In genomic region chr19:7970716-7971448, GRCh38 we compare ENCODE assay signal across 8 cellular contexts. TPM values are rescaled to one million over a fixed set of nuclear protein-coding genes. Genes with fewer than 3 reads are reported as not detected.
DNase-seq lines count a peak whose midpoint lies in the region; ATAC-seq and TF ChIP-seq lines count a peak whose summit lies in the region.

No MANE protein-coding gene starts in this region.

- H3K4me3 Mint-ChIP-seq in T-helper 2 cell treated with Interferon-gamma antibody and Interleukin-4, amounts not matched to agents 5 μg/mL and 100 μg/mL, for 36 hours: no peak overlapping the region

- no peaks in the 10 kb centered on the region for H3K4me1 Mint-ChIP-seq in T-helper 2 cell treated with Interferon-gamma antibody and Interleukin-4, amounts not matched to agents 5 μg/mL and 100 μg/mL, for 36 hours (ENCODE audit: low read depth)

- TF ChIP-seq CTCF in AG10803 (conservative IDR thresholded peaks at IDR 0.05; ENCODE audit: low read length): peak; percentile 72
- TF ChIP-seq CTCF in GM12874 (IDR thresholded peaks at IDR 0.05; ENCODE audit: insufficient read depth, low read depth, low read length): peak; percentile 83
- TF ChIP-seq CTCF in coronary artery (IDR thresholded peaks at IDR 0.05): peak; percentile 30
- TF ChIP-seq CTCF in mucosa of descending colon (IDR thresholded peaks at IDR 0.05): peak; percentile 25

- H3K4me3 ChIP-seq in AG10803 (ENCODE audit: low read length) (no peak overlapping the region), coronary artery (no peak overlapping the region), mucosa of descending colon (no peak overlapping the region)

- H3K4me1 ChIP-seq in mucosa of descending colon (ENCODE audit: low read depth): no peaks in the 10 kb centered on the region

- no peaks in the 10 kb centered on the region for H3K36me3 ChIP-seq in mucosa of descending colon (ENCODE audit: low read depth)

- ATAC-seq in mucosa of descending colon (peak; percentile 64), HG03175 (IDR thresholded peaks at IDR 0.05; ENCODE audit: unreplicated experiment) (no peak), GM18909 (IDR thresholded peaks at IDR 0.05; ENCODE audit: poor library complexity, unreplicated experiment) (no peak)

- no peak overlapping the region for H3K27ac ChIP-seq in coronary artery

- no peaks in the 10 kb centered on the region for H3K9me3 Mint-ChIP-seq in T-helper 2 cell treated with Interferon-gamma antibody and Interleukin-4, amounts not matched to agents 5 μg/mL and 100 μg/mL, for 36 hours

- H3K36me3 Mint-ChIP-seq in T-helper 2 cell treated with Interferon-gamma antibody and Interleukin-4, amounts not matched to agents 5 μg/mL and 100 μg/mL, for 36 hours (ENCODE audit: low read depth): peaks cover 21% of the 10 kb centered on the region

- intact Hi-C loops in mucosa of descending colon (cut with DNase I, micrococcal nuclease): no loop called here

- no peak overlapping the region for H3K27ac Mint-ChIP-seq in T-helper 2 cell treated with Interferon-gamma antibody and Interleukin-4, amounts not matched to agents 5 μg/mL and 100 μg/mL, for 36 hours

- H3K9me3 ChIP-seq in mucosa of descending colon: no peaks in the 10 kb centered on the region

- DNase-seq in AG10803 (ENCODE audit: low read depth) (peak; percentile 23), OCI-M1 (lab: John Stamatoyannopoulos, UW) (peak; percentile 54), coronary artery (ENCODE audit: low spot score) (no peak), mucosa of descending colon (peak in 2 of 3 donors; percentile 41 to 44)
- no peak for DNase-seq in T-helper 2 cell treated with Interferon-gamma antibody and Interleukin-4, amounts not matched to agents 5 μg/mL and 100 μg/mL, for 36 hours (ENCODE audit: low spot score)

- H3K27me3 Mint-ChIP-seq in T-helper 2 cell treated with Interferon-gamma antibody and Interleukin-4, amounts not matched to agents 5 μg/mL and 100 μg/mL, for 36 hours (ENCODE audit: low read depth): no peaks in the 10 kb centered on the region

RNA-seq across cellular contexts. Expression of gene TIMM44, which starts 27.4 kb away (rescaled TPM):
- total RNA-seq in mucosa of descending colon: 10 to 100 TPM; 55.5 to 80.4 (median 63.4) TPM

RNA-seq across cellular contexts. Expression of gene ELAVL1, which starts 34.6 kb away (rescaled TPM):
- total RNA-seq in mucosa of descending colon: 10 to 100 TPM; 43.9 to 63.9 (median 58.7) TPM

RNA-seq across cellular contexts. Expression of gene CTXN1, which starts 44.9 kb away (rescaled TPM):
- total RNA-seq in mucosa of descending colon: 10 to 100 TPM in 1 of 3 donors, 1 to 10 TPM in 1, under 1 TPM in 1; 0.69 to 28.3 (median 1.9) TPM

RNA-seq across cellular contexts. Expression of gene SNAPC2, which starts 50.7 kb away (rescaled TPM):
- 10 to 100 TPM; 10.7 to 22.1 (median 14.7) TPM for total RNA-seq in mucosa of descending colon

RNA-seq across cellular contexts. Expression of gene TGFBR3L, which starts 56.3 kb away (rescaled TPM):
- total RNA-seq in mucosa of descending colon: under 1 TPM in 1 of 3 donors, not detected in 2; 0.79 TPM

Comparison
In these comparisons a context has a peak if more than half of its experiments do, and no peak if none do; other contexts are left out.
1. DNase-seq: peak in AG10803 (single experiment), OCI-M1 (single experiment) and mucosa of descending colon (2 of 3); none in coronary artery (single experiment) and T-helper 2 cell treated with Interferon-gamma antibody and Interleukin-4, amounts not matched to agents 5 μg/mL and 100 μg/mL, for 36 hours (single experiment).
2. CTCF ChIP-seq: peak in every context shown above with its lines; median percentile 83 in GM12874; 72 in AG10803; 30 in coronary artery; 25 in mucosa of descending colon.